ENCODE assay signal across 35 cellular contexts in genomic region chr2:240174496-240174895, GRCh38. TPM values are rescaled to one million over a fixed set of nuclear protein-coding genes. Genes with fewer than 3 reads are reported as not detected.
"Had no signal": no experiment of that assay in that cellular context is flagged by ENCODE, and none has a peak within 500 bp of the region (broad histone marks: within the 10 kb centered on the region; RNA-seq: fewer than 3 reads in every experiment).

No MANE protein-coding gene starts in this region.

- H3K4me1 Mint-ChIP-seq: activated CD4-positive, alpha-beta memory T cell treated with anti-CD3 and anti-CD28 coated beads, Interleukin-2, amount 10 ng/mL, durations not matched to agents 7 days and 5 days; activated CD4-positive, alpha-beta T cell treated with anti-CD3 and anti-CD28 coated beads, Interleukin-2, amount 10 ng/mL, durations not matched to agents 24 days and 14 days; activated CD8-positive, alpha-beta memory T cell treated with anti-CD3 and anti-CD28 coated beads, Interleukin-2, amount 10 ng/mL, durations not matched to agents 7 days and 5 days; activated naive CD4-positive, alpha-beta T cell treated with anti-CD3 and anti-CD28 coated beads, Interleukin-2, amount 10 ng/mL, durations not matched to agents 7 days and 5 days; activated naive CD4-positive, alpha-beta T cell treated with anti-CD3 and anti-CD28 coated beads, Interleukin-2, amount 50 U/mL, for 24 hours; central memory CD8-positive, alpha-beta T cell had no signal

- H3K36me3 Mint-ChIP-seq: activated CD8-positive, alpha-beta memory T cell treated with anti-CD3 and anti-CD28 coated beads, Interleukin-2, amount 10 ng/mL, durations not matched to agents 7 days and 5 days; activated naive CD4-positive, alpha-beta T cell treated with anti-CD3 and anti-CD28 coated beads, Interleukin-2, amount 10 ng/mL, durations not matched to agents 7 days and 5 days; activated naive CD4-positive, alpha-beta T cell treated with anti-CD3 and anti-CD28 coated beads, Interleukin-2, amount 50 U/mL, for 24 hours; activated naive CD8-positive, alpha-beta T cell; brain had no signal

- H3K9me3 ChIP-seq: adrenal gland had no signal

- H3K9me3 Mint-ChIP-seq: activated CD4-positive, alpha-beta memory T cell treated with anti-CD3 and anti-CD28 coated beads, Interleukin-2, amount 10 ng/mL, durations not matched to agents 7 days and 5 days; activated CD4-positive, alpha-beta T cell treated with anti-CD3 and anti-CD28 coated beads, Interleukin-2, amount 10 ng/mL, durations not matched to agents 24 days and 14 days; activated naive CD4-positive, alpha-beta T cell treated with anti-CD3 and anti-CD28 coated beads, Interleukin-2, amount 10 ng/mL, durations not matched to agents 7 days and 5 days; activated naive CD4-positive, alpha-beta T cell treated with anti-CD3 and anti-CD28 coated beads, Interleukin-2, amount 50 U/mL, for 24 hours; activated T-cell treated with anti-CD3 and anti-CD28 coated beads, Interleukin-2, amount 50 U/mL, for 24 hours; activated T-helper 2 cell treated with anti-CD3 and anti-CD28 coated beads, Interferon-gamma antibody, Interleukin-2, Interleukin-4, amounts not matched to agents 10 μg/mL and 5 μg/mL and 100 μg/mL, durations not matched to agents 14 hours and 24 hours and 36 hours; central memory CD8-positive, alpha-beta T cell; T-helper 1 cell treated with Interleukin-12 subunit alpha and Interleukin-12 subunit beta and Interleukin-4 antibody, amounts not matched to agents 30 μg/mL and 1 μg/mL, for 36 hours; T-helper 2 cell treated with Interferon-gamma antibody and Interleukin-4, amounts not matched to agents 5 μg/mL and 100 μg/mL, for 36 hours had no signal

- H3K4me3 Mint-ChIP-seq: activated B cell treated with CpG ODN at 0.5 μM for 24 hours; activated CD4-positive, alpha-beta memory T cell treated with anti-CD3 and anti-CD28 coated beads, Interleukin-2, amount 10 ng/mL, durations not matched to agents 7 days and 5 days; activated CD4-positive, alpha-beta T cell treated with anti-CD3 and anti-CD28 coated beads, Interleukin-2, amount 10 ng/mL, durations not matched to agents 24 days and 14 days; activated CD8-positive, alpha-beta memory T cell treated with anti-CD3 and anti-CD28 coated beads, Interleukin-2, amount 10 ng/mL, durations not matched to agents 7 days and 5 days; activated CD8-positive, alpha-beta T cell treated with anti-CD3 and anti-CD28 coated beads, Interleukin-2, amount 10 ng/mL, durations not matched to agents 7 days and 5 days; activated naive CD4-positive, alpha-beta T cell treated with anti-CD3 and anti-CD28 coated beads, Interleukin-2, amount 10 ng/mL, durations not matched to agents 7 days and 5 days; activated naive CD4-positive, alpha-beta T cell treated with anti-CD3 and anti-CD28 coated beads, Interleukin-2, amount 50 U/mL, for 24 hours; activated naive CD8-positive, alpha-beta T cell; activated T-cell treated with anti-CD3 and anti-CD28 coated beads, Interleukin-2, amount 50 U/mL, for 24 hours; brain; central memory CD8-positive, alpha-beta T cell; T-helper 1 cell treated with Interleukin-12 subunit alpha and Interleukin-12 subunit beta and Interleukin-4 antibody, amounts not matched to agents 30 μg/mL and 1 μg/mL, for 36 hours; T-helper 2 cell treated with Interferon-gamma antibody and Interleukin-4, amounts not matched to agents 5 μg/mL and 100 μg/mL, for 36 hours had no signal

- H3K27me3 ChIP-seq: cardiac muscle cell had no signal

- H3K4me1 ChIP-seq: adrenal gland had no signal

- ATAC-seq: activated CD8-positive, alpha-beta memory T cell treated with anti-CD3 and anti-CD28 coated beads, Interleukin-2, amount 10 ng/mL, durations not matched to agents 7 days and 5 days; activated CD8-positive, alpha-beta T cell treated with anti-CD3 and anti-CD28 coated beads, Interleukin-2, amount 10 ng/mL, durations not matched to agents 7 days and 5 days had no signal

- H3K4me3 ChIP-seq: adrenal gland, cardiac muscle cell had no signal

- DNase-seq: activated B cell treated with CpG ODN at 0.5 μM for 24 hours; activated CD4-positive, alpha-beta memory T cell treated with anti-CD3 and anti-CD28 coated beads, Interleukin-2, amount 10 ng/mL, durations not matched to agents 7 days and 5 days; activated CD4-positive, alpha-beta T cell treated with anti-CD3 and anti-CD28 coated beads for 4 hours; activated CD4-positive, alpha-beta T cell treated with anti-CD3 and anti-CD28 coated beads, Interleukin-2, amount 10 ng/mL, durations not matched to agents 24 days and 14 days; activated CD4-positive, alpha-beta T cell treated with anti-CD3 and anti-CD28 coated beads, Interleukin-2, amount 50 U/mL, for 1 hour; activated CD4-positive, alpha-beta T cell treated with anti-CD3 and anti-CD28 coated beads, Interleukin-2, amount 50 U/mL, for 4 hours; activated CD4-positive, CD25-positive, alpha-beta regulatory T cell treated with anti-CD3 and anti-CD28 coated beads, Interleukin-2, amount 50 U/mL, for 72 hours; activated CD8-positive, alpha-beta memory T cell treated with anti-CD3 and anti-CD28 coated beads for 24 hours; activated CD8-positive, alpha-beta memory T cell treated with anti-CD3 and anti-CD28 coated beads, Interleukin-2, amount 10 ng/mL, durations not matched to agents 7 days and 5 days; activated CD8-positive, alpha-beta memory T cell treated with anti-CD3 and anti-CD28 coated beads, Interleukin-2, amount 50 U/mL, for 48 hours; activated CD8-positive, alpha-beta T cell treated with anti-CD3 and anti-CD28 coated beads, Interleukin-2, amount 10 ng/mL, durations not matched to agents 7 days and 5 days; activated effector memory CD4-positive, alpha-beta T cell treated with Interleukin-2 at 50 U/mL for 16 hours; activated gamma-delta T cell; activated naive CD4-positive, alpha-beta T cell treated with anti-CD3 and anti-CD28 coated beads, Interleukin-2, amount 10 ng/mL, durations not matched to agents 7 days and 5 days; activated naive CD4-positive, alpha-beta T cell treated with Interleukin-2 at 50 U/mL for 16 hours; activated T-cell treated with anti-CD3 and anti-CD28 coated beads, Interleukin-2, amount 50 U/mL, for 24 hours; activated T-cell treated with anti-CD3 and anti-CD28 coated beads, Interleukin-2, amount 50 U/mL, for 48 hours; adrenal gland; amniotic stem cell; caudate nucleus; SW 1271; T-helper 1 cell; T-helper 2 cell; T-helper 9 cell had no signal

- H3K27ac Mint-ChIP-seq: activated B cell treated with CpG ODN at 0.5 μM for 24 hours; activated CD4-positive, alpha-beta memory T cell treated with anti-CD3 and anti-CD28 coated beads, Interleukin-2, amount 10 ng/mL, durations not matched to agents 7 days and 5 days; activated CD4-positive, alpha-beta T cell treated with anti-CD3 and anti-CD28 coated beads, Interleukin-2, amount 10 ng/mL, durations not matched to agents 24 days and 14 days; activated CD8-positive, alpha-beta memory T cell treated with anti-CD3 and anti-CD28 coated beads, Interleukin-2, amount 10 ng/mL, durations not matched to agents 7 days and 5 days; activated CD8-positive, alpha-beta T cell treated with anti-CD3 and anti-CD28 coated beads, Interleukin-2, amount 10 ng/mL, durations not matched to agents 7 days and 5 days; activated naive CD4-positive, alpha-beta T cell treated with anti-CD3 and anti-CD28 coated beads, Interleukin-2, amount 10 ng/mL, durations not matched to agents 7 days and 5 days; activated naive CD4-positive, alpha-beta T cell treated with anti-CD3 and anti-CD28 coated beads, Interleukin-2, amount 50 U/mL, for 24 hours; activated naive CD8-positive, alpha-beta T cell; activated T-cell treated with anti-CD3 and anti-CD28 coated beads, Interleukin-2, amount 50 U/mL, for 24 hours; activated T-helper 2 cell treated with anti-CD3 and anti-CD28 coated beads, Interferon-gamma antibody, Interleukin-2, Interleukin-4, amounts not matched to agents 10 μg/mL and 5 μg/mL and 100 μg/mL, durations not matched to agents 14 hours and 24 hours and 36 hours; T-helper 1 cell treated with Interleukin-12 subunit alpha and Interleukin-12 subunit beta and Interleukin-4 antibody, amounts not matched to agents 30 μg/mL and 1 μg/mL, for 36 hours; T-helper 2 cell treated with Interferon-gamma antibody and Interleukin-4, amounts not matched to agents 5 μg/mL and 100 μg/mL, for 36 hours had no signal

- H3K27ac ChIP-seq: adrenal gland, cardiac muscle cell, VCaP had no signal

- H3K36me3 ChIP-seq: adrenal gland, cardiac muscle cell had no signal

RNA-seq across cellular contexts. Expression of gene OTOS, which starts 34.0 kb away (rescaled TPM):
- total RNA-seq: activated B cell treated with CpG ODN at 0.5 μM for 24 hours; activated CD4-positive, alpha-beta memory T cell treated with anti-CD3 and anti-CD28 coated beads, Interleukin-2, amount 10 ng/mL, durations not matched to agents 7 days and 5 days; activated CD4-positive, alpha-beta T cell treated with anti-CD3 and anti-CD28 coated beads, Interleukin-2, amount 10 ng/mL, durations not matched to agents 24 days and 14 days; activated CD8-positive, alpha-beta memory T cell treated with anti-CD3 and anti-CD28 coated beads, Interleukin-2, amount 10 ng/mL, durations not matched to agents 7 days and 5 days; activated CD8-positive, alpha-beta T cell treated with anti-CD3 and anti-CD28 coated beads, Interleukin-2, amount 10 ng/mL, durations not matched to agents 7 days and 5 days; activated T-helper 2 cell treated with anti-CD3 and anti-CD28 coated beads, Interferon-gamma antibody, Interleukin-2, Interleukin-4, amounts not matched to agents 10 μg/mL and 5 μg/mL and 100 μg/mL, durations not matched to agents 14 hours and 24 hours and 36 hours; adrenal gland; aorta; bronchial epithelial cell; cardiac muscle cell had no signal
- polyA plus RNA-seq: adrenal gland, aorta, cardiac muscle cell had no signal
